Comparison of ENCODE assay signal across 1 cellular context in the genomic region with DNA sequence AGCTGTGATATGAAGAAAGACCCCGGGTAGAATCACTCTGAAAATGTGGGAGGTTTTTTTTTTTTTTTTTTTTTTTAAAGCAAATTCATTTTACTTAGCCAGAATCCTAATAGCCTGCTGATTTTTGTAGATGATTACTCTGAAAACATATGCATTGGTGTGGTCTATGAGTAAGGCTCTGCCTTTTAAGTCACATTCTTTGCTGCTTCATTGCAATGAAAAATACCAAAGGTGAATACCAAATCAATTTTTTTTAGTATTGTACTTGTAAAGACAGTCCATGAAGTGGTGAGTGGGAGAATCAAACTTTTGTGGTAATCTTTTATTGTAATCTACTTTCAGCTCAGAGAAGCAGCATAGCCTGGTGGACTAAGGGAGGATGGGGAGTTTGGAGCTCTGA.
TF ChIP-seq lines count a peak whose summit lies in the region.

No MANE protein-coding gene starts in this region.

TF ChIP-seq in IMR-90, 13 proteins besides CTCF, POLR2A, EP300 and RAD21 (continued from another document):
- TF ChIP-seq, protein P1, sequence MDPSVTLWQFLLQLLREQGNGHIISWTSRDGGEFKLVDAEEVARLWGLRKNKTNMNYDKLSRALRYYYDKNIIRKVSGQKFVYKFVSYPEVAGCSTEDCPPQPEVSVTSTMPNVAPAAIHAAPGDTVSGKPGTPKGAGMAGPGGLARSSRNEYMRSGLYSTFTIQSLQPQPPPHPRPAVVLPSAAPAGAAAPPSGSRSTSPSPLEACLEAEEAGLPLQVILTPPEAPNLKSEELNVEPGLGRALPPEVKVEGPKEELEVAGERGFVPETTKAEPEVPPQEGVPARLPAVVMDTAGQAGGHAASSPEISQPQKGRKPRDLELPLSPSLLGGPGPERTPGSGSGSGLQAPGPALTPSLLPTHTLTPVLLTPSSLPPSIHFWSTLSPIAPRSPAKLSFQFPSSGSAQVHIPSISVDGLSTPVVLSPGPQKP (IDR thresholded peaks at IDR 0.05; ENCODE audit: borderline replicate concordance, low read depth, low read length): no peak
- TF ChIP-seq FOS (IDR thresholded peaks at IDR 0.05; ENCODE audit: low read depth, low read length): no peak
